ENCODE assay signal across 8 cellular contexts in the genomic region with DNA sequence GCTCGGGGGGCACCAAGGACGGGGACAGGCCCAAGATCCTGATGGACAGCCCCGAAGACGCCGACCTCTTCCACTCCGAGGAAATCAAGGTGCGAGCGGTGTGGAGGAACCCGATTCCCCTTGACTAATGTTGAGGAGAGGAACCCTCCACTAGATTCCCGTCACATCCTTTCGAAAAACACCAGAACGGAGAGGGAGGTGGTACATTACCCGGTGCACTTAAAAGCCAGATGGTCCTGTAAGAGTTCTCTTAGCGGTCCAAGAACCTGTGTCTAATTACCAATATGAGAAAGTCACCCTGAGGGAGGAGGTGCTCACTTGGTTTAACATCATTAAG. TPM values are rescaled to one million over a fixed set of nuclear protein-coding genes. Genes with fewer than 3 reads are reported as not detected.
A peak's percentile ranks its signal among the peaks of the same experiment; 100 is the strongest.
DNase-seq lines count a peak whose midpoint lies in the region; ATAC-seq and TF ChIP-seq lines count a peak whose summit lies in the region.

No MANE protein-coding gene starts in this region.

- H3K9me3 ChIP-seq in gastrocnemius medialis = no peaks in the 10 kb centered on the region

- TF ChIP-seq POLR2A in gastrocnemius medialis (IDR thresholded peaks at IDR 0.05) = no peak

- H3K4me1 ChIP-seq in gastrocnemius medialis = peaks cover 29 to 45% of the 10 kb centered on the region in 2 donors

- ATAC-seq in SK-N-SH treated with all-trans-retinoic acid at 6 μM for 48 hours (peak; percentile 34), gastrocnemius medialis (peak; percentile 3 to 6), GM18907 (IDR thresholded peaks at IDR 0.05; ENCODE audit: unreplicated experiment) (no peak)

- DNase-seq in SIG-M5 treated with dmso at 0.1 percent for 504 hours (lab: John Stamatoyannopoulos, UW; ENCODE audit: unreplicated experiment) (peak; percentile 43), SIG-M5 (lab: John Stamatoyannopoulos, UW) (no peak), foreskin fibroblast (peak in 1 of 2 donors; percentile 33), gastrocnemius medialis (no peak), COR-L47 (lab: John Stamatoyannopoulos, UW) (no peak), ecto neural progenitor cell (ENCODE audit: low spot score) (no peak)

- peak overlapping the region; percentile 90 to 98 (median 96) for H3K27ac ChIP-seq in gastrocnemius medialis

- intact Hi-C loops in gastrocnemius medialis (cut with DNase I; ENCODE audit: low total_unique reads) = loop anchor here (5.0 to 10.0 kb wide), 3 partner anchors 76 to 423 kb away; partner anchors contain the start of gene TMEM233

- H3K27me3 ChIP-seq in gastrocnemius medialis = no peaks in the 10 kb centered on the region

- H3K4me3 ChIP-seq in foreskin fibroblast (ENCODE audit: low read depth in 1 of 2, low read length in 2 of 2) (peak overlapping the region; percentile 88 to 99), gastrocnemius medialis (peak overlapping the region; percentile 86 to 98 (median 92))

- H3K36me3 ChIP-seq in gastrocnemius medialis = peaks cover 2 to 21% of the 10 kb centered on the region in 2 donors

- TF ChIP-seq CTCF in foreskin fibroblast (IDR thresholded peaks at IDR 0.05; ENCODE audit: low read depth, low read length) = no peak
- TF ChIP-seq CTCF in gastrocnemius medialis (IDR thresholded peaks at IDR 0.05 in 4 of 5, conservative IDR thresholded peaks at IDR 0.05 in 1 of 5) = no peak

- in situ Hi-C loops in gastrocnemius medialis (cut with MboI; ENCODE audit: low sequenced_read_pairs in 4 of 4) = loop anchor here in 2 of 4 donors (10.0 to 25.0 kb wide), 2 partner anchors 223 to 231 kb away; no protein-coding TSS in a partner anchor

TF ChIP-seq in SK-N-SH treated with all-trans-retinoic acid at 6 μM for 48 hours, 23 proteins besides CTCF, POLR2A, EP300 and RAD21:
- TF ChIP-seq ZFP30 (CRISPR knock-in tag; IDR thresholded peaks at IDR 0.05) (no peak), PPARA (CRISPR knock-in tag; IDR thresholded peaks at IDR 0.05; ENCODE audit: borderline replicate concordance) (no peak), ESRRG (CRISPR knock-in tag; IDR thresholded peaks at IDR 0.05) (no peak), SNAI2 (CRISPR knock-in tag; IDR thresholded peaks at IDR 0.05) (no peak), ZFP3 (CRISPR knock-in tag; IDR thresholded peaks at IDR 0.05) (no peak), BACH2 (CRISPR knock-in tag; IDR thresholded peaks at IDR 0.05; ENCODE audit: borderline replicate concordance) (no peak), ARNTL (CRISPR knock-in tag; IDR thresholded peaks at IDR 0.05; ENCODE audit: borderline replicate concordance, low read depth) (no peak)
- TF ChIP-seq, protein P1, sequence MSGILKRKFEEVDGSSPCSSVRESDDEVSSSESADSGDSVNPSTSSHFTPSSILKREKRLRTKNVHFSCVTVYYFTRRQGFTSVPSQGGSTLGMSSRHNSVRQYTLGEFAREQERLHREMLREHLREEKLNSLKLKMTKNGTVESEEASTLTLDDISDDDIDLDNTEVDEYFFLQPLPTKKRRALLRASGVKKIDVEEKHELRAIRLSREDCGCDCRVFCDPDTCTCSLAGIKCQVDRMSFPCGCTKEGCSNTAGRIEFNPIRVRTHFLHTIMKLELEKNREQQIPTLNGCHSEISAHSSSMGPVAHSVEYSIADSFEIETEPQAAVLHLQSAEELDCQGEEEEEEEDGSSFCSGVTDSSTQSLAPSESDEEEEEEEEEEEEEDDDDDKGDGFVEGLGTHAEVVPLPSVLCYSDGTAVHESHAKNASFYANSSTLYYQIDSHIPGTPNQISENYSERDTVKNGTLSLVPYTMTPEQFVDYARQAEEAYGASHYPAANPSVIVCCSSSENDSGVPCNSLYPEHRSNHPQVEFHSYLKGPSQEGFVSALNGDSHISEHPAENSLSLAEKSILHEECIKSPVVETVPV (CRISPR knock-in tag; IDR thresholded peaks at IDR 0.05) = no peak

RNA-seq across cellular contexts. Expression of gene PRKAB1, which starts 0.3 kb away (rescaled TPM):
- total RNA-seq in gastrocnemius medialis = 10 to 100 TPM in 3 of 4 donors, 1 to 10 TPM in 1; 7.1 to 21.0 (median 17.6) TPM
